8 cellular contexts compared by ENCODE assay signal in the genomic region with DNA sequence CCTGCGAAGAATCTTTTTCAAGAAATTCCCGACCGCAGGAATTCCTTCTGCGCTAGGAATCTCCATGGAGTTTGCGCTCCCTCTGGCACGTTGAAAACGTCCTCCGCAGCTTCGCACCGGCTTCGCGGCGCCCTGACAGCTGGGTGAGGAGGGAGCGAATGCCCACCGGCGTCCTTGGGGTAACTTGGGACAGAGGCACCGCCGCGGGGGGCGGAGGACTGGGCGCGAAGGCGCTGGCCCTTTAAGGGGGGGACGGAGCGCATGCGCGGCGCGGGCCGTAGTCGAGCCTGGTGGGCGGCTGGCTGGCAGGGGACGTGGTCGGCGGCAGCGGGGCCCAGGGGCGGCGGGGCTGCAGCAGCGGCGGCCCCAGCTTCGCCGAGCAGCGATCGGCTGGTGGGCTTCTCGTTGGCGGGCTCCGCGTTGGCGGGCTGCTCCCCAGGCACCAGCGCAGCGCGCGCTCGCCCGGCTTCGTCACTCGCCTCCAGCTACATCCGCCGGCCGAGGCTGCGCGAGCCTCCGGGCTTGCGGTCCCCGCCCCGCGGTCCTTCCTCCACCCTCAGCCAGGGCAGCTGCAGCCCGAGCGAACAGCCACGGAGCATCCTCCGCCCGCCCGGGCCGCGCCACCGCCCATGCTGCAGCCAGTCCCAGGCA. TPM values are rescaled to one million over a fixed set of nuclear protein-coding genes. Genes with fewer than 3 reads are reported as not detected.
DNase-seq lines count a peak whose midpoint lies in the region; ATAC-seq and TF ChIP-seq lines count a peak whose summit lies in the region.

A gene (plus strand): TSS at position 271 of the 651 bp plus-strand sequence. CDS start 1,354 bp downstream, outside the sequence.

- POLR2A ChIA-PET in CD8-positive, alpha-beta memory T cell (lab: Charles Lee): no interaction called here

- 1% methylated on average over 24 of the region's 76 CpGs; no CpG with 5 or more reads in 1 of the 2 donors for WGBS in transverse colon (ENCODE audit: low coverage in 1 of 2), 2 donors

- TF ChIP-seq EP300 in transverse colon (IDR thresholded peaks at IDR 0.05; ENCODE audit: low read depth): no peak

- H3K36me3 Mint-ChIP-seq in CD8-positive, alpha-beta memory T cell: no peaks in the 10 kb centered on the region

- peaks cover 6% of the 10 kb centered on the region for H3K4me1 ChIP-seq in CD8-positive, alpha-beta memory T cell (ENCODE audit: insufficient read depth, low read length)
- H3K4me1 ChIP-seq in adipocyte (ENCODE audit: control insufficient read depth, insufficient read depth, low read length) (peaks cover 9% of the 10 kb centered on the region), osteoblast (ENCODE audit: insufficient read depth, low read length) (peaks cover 15% of the 10 kb centered on the region), transverse colon (peaks cover 0 to 26% (median 18%) of the 10 kb centered on the region in 4 donors)

- H2AFZ ChIP-seq in osteoblast (ENCODE audit: low read length): peak within 1 kb of the TSS; percentile 81

- intact Hi-C loops in Right ventricle myocardium superior (cut with DNase I): loop anchor here (5.0 kb wide), 1 partner anchor 34 kb away; no protein-coding TSS in a partner anchor
- intact Hi-C loops in transverse colon (cut with DNase I; ENCODE audit: low total_unique reads): no loop called here

- H3K4me2 ChIP-seq in osteoblast (ENCODE audit: insufficient read depth, low read length): peak within 1 kb of the TSS; percentile 87

- no peaks in the 10 kb centered on the region for H3K79me2 ChIP-seq in osteoblast (ENCODE audit: insufficient read depth, low read length)

- peaks cover 10 to 34% (median 19%) of the 10 kb centered on the region in 3 donors for H3K4me1 Mint-ChIP-seq in CD8-positive, alpha-beta memory T cell

- peak within 1 kb of the TSS; percentile 77 to 87 (median 84) for H3K4me3 Mint-ChIP-seq in CD8-positive, alpha-beta memory T cell

- DNase-seq in CD8-positive, alpha-beta memory T cell: peak in 4 of 5 donors; percentile 26 to 57 (median 42)
- DNase-seq in HPDE6-E6E7 (ENCODE audit: extremely low spot score): peak; percentile 50
- peak; percentile 45 for DNase-seq in SK-MEL-5 (ENCODE audit: low read depth, low spot score)
- DNase-seq in adipocyte (ENCODE audit: low read depth): peak; percentile 76
- DNase-seq in Right ventricle myocardium superior: peak; percentile 88
- peak; percentile 99 for DNase-seq in osteoblast (ENCODE audit: insufficient read length, low spot score, missing footprints)
- peak; percentile 53 for DNase-seq in transverse colon

- in situ Hi-C loops in SK-MEL-5 (cut with HindIII; ENCODE audit: low pct_unique_long_range_greater_than_20kb, low sequenced_read_pairs): no loop called here
- in situ Hi-C loops in transverse colon (cut with MboI; ENCODE audit: low pct_ligation_motif_present in 1 of 4, low pct_unique_long_range_greater_than_20kb in 1 of 4, low sequenced_read_pairs in 3 of 4): no loop called here

- H4K20me1 ChIP-seq in osteoblast (ENCODE audit: insufficient read depth, low read length): peaks cover 3% of the 10 kb centered on the region

- H3K9ac ChIP-seq in adipocyte (ENCODE audit: low read length): peak within 1 kb of the TSS; percentile 85

- CTCF ChIA-PET in CD8-positive, alpha-beta memory T cell (lab: Charles Lee): interaction anchor here (1.1 to 2.5 kb wide), 2 partner anchors 23 to 51 kb away, joined by 3 to 5 read pairs; no protein-coding TSS in a partner anchor

- H3K27me3 ChIP-seq in CD8-positive, alpha-beta memory T cell (ENCODE audit: insufficient read depth, low read length, poor library complexity, severe bottlenecking): no peaks in the 10 kb centered on the region
- peaks cover 13% of the 10 kb centered on the region for H3K27me3 ChIP-seq in adipocyte (replicated peaks; ENCODE audit: control insufficient read depth, insufficient read depth, low read length)
- no peaks in the 10 kb centered on the region for H3K27me3 ChIP-seq in osteoblast (ENCODE audit: insufficient read depth, low read length)
- peaks cover 29% of the 10 kb centered on the region for H3K27me3 ChIP-seq in transverse colon

- H3K9me3 Mint-ChIP-seq in CD8-positive, alpha-beta memory T cell: no peaks in the 10 kb centered on the region

- no peak for TF ChIP-seq POLR2A in transverse colon (IDR thresholded peaks at IDR 0.05)

- H3K27ac Mint-ChIP-seq in CD8-positive, alpha-beta memory T cell: peak within 1 kb of the TSS in 4 of 8 donors; percentile 52 to 79 (median 70)

- no peak for TF ChIP-seq CTCF in osteoblast (IDR thresholded peaks at IDR 0.05; ENCODE audit: extremely low read depth, low read depth, low read length)
- TF ChIP-seq CTCF in transverse colon (IDR thresholded peaks at IDR 0.05): no peak

- H3K27ac ChIP-seq in CD8-positive, alpha-beta memory T cell (ENCODE audit: low read depth, low read length): no peak within 1 kb of the TSS
- H3K27ac ChIP-seq in osteoblast (ENCODE audit: low read depth, low read length) (peak within 1 kb of the TSS; percentile 37), transverse colon (peak within 1 kb of the TSS; percentile 71 to 83 (median 78))

- H3K27me3 Mint-ChIP-seq in CD8-positive, alpha-beta memory T cell: peaks cover 6 to 43% of the 10 kb centered on the region in 2 donors

- no peaks in the 10 kb centered on the region for H3K9me3 ChIP-seq in CD8-positive, alpha-beta memory T cell (ENCODE audit: low read length)
- no peaks in the 10 kb centered on the region for H3K9me3 ChIP-seq in adipocyte (ENCODE audit: control insufficient read depth, low read length)
- no peaks in the 10 kb centered on the region for H3K9me3 ChIP-seq in osteoblast (ENCODE audit: low read depth, low read length)
- no peaks in the 10 kb centered on the region for H3K9me3 ChIP-seq in transverse colon

- no peaks in the 10 kb centered on the region for H3K36me3 ChIP-seq in CD8-positive, alpha-beta memory T cell (ENCODE audit: insufficient read depth, low read length)
- H3K36me3 ChIP-seq in adipocyte (ENCODE audit: control insufficient read depth, insufficient read depth, low read length, severe bottlenecking) (no peaks in the 10 kb centered on the region), osteoblast (ENCODE audit: insufficient read depth, low read length) (no peaks in the 10 kb centered on the region), transverse colon (no peaks in the 10 kb centered on the region)

- ATAC-seq in GM19455 (IDR thresholded peaks at IDR 0.05; ENCODE audit: unreplicated experiment): peak; percentile 89
- peak; percentile 88 for ATAC-seq in Right ventricle myocardium superior (ENCODE audit: poor library complexity)

- H3K4me3 ChIP-seq in CD8-positive, alpha-beta memory T cell (ENCODE audit: low read length): peak within 1 kb of the TSS; percentile 67
- H3K4me3 ChIP-seq in adipocyte (ENCODE audit: low read length) (peak within 1 kb of the TSS; percentile 81), osteoblast (ENCODE audit: insufficient read depth, low read length) (peak within 1 kb of the TSS; percentile 83), transverse colon (peak within 1 kb of the TSS; percentile 50 to 89 (median 65))

RNA-seq across cellular contexts. Expression of the gene that starts here (rescaled TPM):
- total RNA-seq in CD8-positive, alpha-beta memory T cell: 1 to 10 TPM; 5.7 to 6.3 TPM
- 1.4 TPM for polyA plus RNA-seq in CD8-positive, alpha-beta memory T cell
- 1.9 and 2.6 TPM in 2 replicates for total RNA-seq in SK-MEL-5 (2014; rRNA removed; shearing (Covaris generic))
- 4.2 and 5.6 TPM in 2 replicates for polyA plus RNA-seq in SK-MEL-5 (2015; cell fraction: cytosol; rRNA removed)
- polyA plus RNA-seq in SK-MEL-5 (2015; cell fraction: nucleus; rRNA removed): 11.8 and 21.6 TPM in 2 replicates
- total RNA-seq in Right ventricle myocardium superior: 14.3 TPM
- 4.0 and 5.6 TPM in 2 replicates for total RNA-seq in osteoblast
- total RNA-seq in transverse colon: 1 to 10 TPM; 1.9 to 7.5 (median 3.6) TPM

Comparison
In these comparisons a context has a peak if more than half of its experiments do, and no peak if none do; other contexts are left out.
1. DNase-seq: peak in every context shown above with its lines; median percentile 99 in osteoblast; 88 in Right ventricle myocardium superior; 76 in adipocyte; 53 in transverse colon; 50 in HPDE6-E6E7; 45 in SK-MEL-5; 42 in CD8-positive, alpha-beta memory T cell.